ENCODE assay signal across 18 cellular contexts in the genomic region with DNA sequence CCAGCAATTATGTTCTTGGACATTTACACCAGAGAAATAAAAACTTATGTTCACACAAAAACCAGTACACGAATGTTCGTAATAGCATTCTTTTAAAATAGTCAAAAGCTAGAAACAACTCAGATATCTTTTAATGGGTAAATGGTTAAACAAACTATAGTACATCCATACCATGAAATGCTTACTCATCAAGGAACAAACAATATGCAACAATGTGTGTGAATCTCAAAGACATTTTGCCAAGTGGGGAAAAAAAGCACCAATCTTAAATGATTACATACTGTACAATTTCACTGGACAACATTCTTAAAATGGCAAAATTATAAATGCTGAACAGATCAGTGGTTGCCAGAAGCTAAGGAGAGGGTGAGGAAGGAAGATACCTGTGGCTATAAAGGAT. TPM values are rescaled to one million over a fixed set of nuclear protein-coding genes. Genes with fewer than 3 reads are reported as not detected.
DNase-seq lines count a peak whose midpoint lies in the region; ATAC-seq, FAIRE-seq and TF ChIP-seq lines count a peak whose summit lies in the region.
"Had no signal": no experiment of that assay in that cellular context is flagged by ENCODE, and none has a peak within 500 bp of the region (broad histone marks: within the 10 kb centered on the region; RNA-seq: fewer than 3 reads in every experiment).

No MANE protein-coding gene starts in this region.

- no peaks in the 10 kb centered on the region for H3K9me2 ChIP-seq in PC-3 (replicated peaks; ENCODE audit: low read length)

- peak overlapping the region; percentile 61 for H3K4me3 Mint-ChIP-seq in activated naive CD8-positive, alpha-beta T cell treated with anti-CD3 and anti-CD28 coated beads, Interleukin-2, amount 50 U/mL, for 24 hours
- peak overlapping the region; percentile 49 to 51 for H3K4me3 Mint-ChIP-seq in stimulated activated naive CD8-positive, alpha-beta T cell treated with anti-CD3 and anti-CD28 coated beads, Interleukin-15, amount 100 ng/mL, for 72 hours
- H3K4me3 Mint-ChIP-seq: CD8-positive, alpha-beta T cell; H9 had no signal

- H3K27me3 Mint-ChIP-seq in activated naive CD8-positive, alpha-beta T cell treated with anti-CD3 and anti-CD28 coated beads, Interleukin-2, amount 50 U/mL, for 24 hours: no peaks in the 10 kb centered on the region
- no peaks in the 10 kb centered on the region for H3K27me3 Mint-ChIP-seq in stimulated activated naive CD8-positive, alpha-beta T cell treated with anti-CD3 and anti-CD28 coated beads, Interleukin-15, amount 100 ng/mL, for 72 hours

- H3K4me3 ChIP-seq in HepG2 (replicated peaks in 1 of 3; ENCODE audit: insufficient read depth in 1 of 3, low read depth in 2 of 3, low read length in 3 of 3): no peak overlapping the region
- H3K4me3 ChIP-seq in right lobe of liver: no peak overlapping the region
- H3K4me3 ChIP-seq in PC-3 (ENCODE audit: low read length): no peak overlapping the region
- H3K4me3 ChIP-seq: Peyer's patch had no signal

- intact Hi-C loops in HepG2 (cut with micrococcal nuclease; ENCODE audit: unreplicated experiment) (no loop called here), right lobe of liver (cut with DNase I) (no loop called here), PC-3 (cut with micrococcal nuclease) (no loop called here)

- H3K9me3 ChIP-seq in HepG2 (ENCODE audit: low read length): no peaks in the 10 kb centered on the region
- H3K9me3 ChIP-seq in right lobe of liver: no peaks in the 10 kb centered on the region
- H3K9me3 ChIP-seq in PC-3 (ENCODE audit: low read length): no peaks in the 10 kb centered on the region
- H3K9me3 ChIP-seq: BE2C, Peyer's patch had no signal

- no peak for FAIRE-seq in HepG2 (lab: Jason Lieb, UNC)
- FAIRE-seq: D721Med had no signal

- H3K36me3 Mint-ChIP-seq in activated naive CD8-positive, alpha-beta T cell treated with anti-CD3 and anti-CD28 coated beads, Interleukin-2, amount 50 U/mL, for 24 hours (ENCODE audit: low read depth): peaks cover 77% of the 10 kb centered on the region

- in situ Hi-C loops in HepG2 (cut with HindIII; ENCODE audit: extremely low pct_ligation_motif_present, low pct_unique_long_range_greater_than_20kb): no loop called here

- ATAC-seq in HepG2 (no peak), right lobe of liver (no peak), PC-3 (peak; percentile 83), HG03460 (IDR thresholded peaks at IDR 0.05; ENCODE audit: unreplicated experiment) (no peak)
- no peak for ATAC-seq in activated naive CD8-positive, alpha-beta T cell treated with anti-CD3 and anti-CD28 coated beads, Interleukin-2, amount 50 U/mL, for 24 hours
- ATAC-seq in stimulated activated naive CD8-positive, alpha-beta T cell treated with anti-CD3 and anti-CD28 coated beads, Interleukin-15, amount 100 ng/mL, for 72 hours: no peak

- H3K27me3 ChIP-seq in HepG2 (ENCODE audit: control insufficient read depth in 1 of 2, insufficient read depth in 2 of 2, low read length in 2 of 2): no peaks in the 10 kb centered on the region
- no peaks in the 10 kb centered on the region for H3K27me3 ChIP-seq in right lobe of liver
- H3K27me3 ChIP-seq in PC-3 (ENCODE audit: low read length): no peaks in the 10 kb centered on the region
- H3K27me3 ChIP-seq: BE2C, Peyer's patch had no signal

- H3K79me2 ChIP-seq in HepG2 (ENCODE audit: insufficient read depth, low read length) (no peaks in the 10 kb centered on the region), PC-3 (ENCODE audit: low read length) (no peaks in the 10 kb centered on the region)

- H3K4me1 ChIP-seq in HepG2 (ENCODE audit: insufficient read depth, low read length): peaks cover 8% of the 10 kb centered on the region
- H3K4me1 ChIP-seq in right lobe of liver: no peaks in the 10 kb centered on the region
- H3K4me1 ChIP-seq in PC-3 (ENCODE audit: insufficient read depth, low read length): peaks cover 15% of the 10 kb centered on the region
- H3K4me1 ChIP-seq: BE2C, Peyer's patch had no signal

- H3K4me2 ChIP-seq in HepG2 (ENCODE audit: low read depth, low read length): no peak overlapping the region
- peak overlapping the region; percentile 49 for H3K4me2 ChIP-seq in PC-3 (ENCODE audit: low read length)

- TF ChIP-seq RAD21 in HepG2 (CRISPR knock-in tag; IDR thresholded peaks at IDR 0.05): no peak

- peaks cover 42% of the 10 kb centered on the region for H3K4me1 Mint-ChIP-seq in activated naive CD8-positive, alpha-beta T cell treated with anti-CD3 and anti-CD28 coated beads, Interleukin-2, amount 50 U/mL, for 24 hours
- peaks cover 42% of the 10 kb centered on the region for H3K4me1 Mint-ChIP-seq in stimulated activated naive CD8-positive, alpha-beta T cell treated with anti-CD3 and anti-CD28 coated beads, Interleukin-15, amount 100 ng/mL, for 72 hours

- H3F3A ChIP-seq in PC-3 (ENCODE audit: low read length, unreplicated experiment): no peaks in the 10 kb centered on the region

- H3K9ac ChIP-seq in HepG2 (ENCODE audit: insufficient read depth, low read depth, low read length) (no peak overlapping the region), PC-3 (ENCODE audit: low read length) (peak overlapping the region; percentile 36; the same call in 1 of the 2 replicates)

- BruUV-seq in HepG2 (replicated peaks; lab: Mats Ljungman, UMichigan) (no TSS peak), PC-3 (replicated peaks; lab: Mats Ljungman, UMichigan) (no TSS peak)

- POLR2A ChIA-PET in HepG2 (lab: Yijun Ruan, JAX): no interaction called here
- POLR2A ChIA-PET in PC-3 (lab: Charles Lee; ENCODE audit: unreplicated experiment): no interaction called here

- TF ChIP-seq EP300 in HepG2 (IDR thresholded peaks at IDR 0.05; ENCODE audit: low read depth in 2 of 2, low read length in 2 of 2) (no peak), HepG2 (CRISPR knock-in tag; IDR thresholded peaks at IDR 0.05; ENCODE audit: borderline replicate concordance) (no peak)

- TF ChIP-seq POLR2A in HepG2 (IDR thresholded peaks at IDR 0.05; ENCODE audit: insufficient read depth in 1 of 2, low read depth in 2 of 2, low read length in 2 of 2) (no peak), right lobe of liver (IDR thresholded peaks at IDR 0.05) (no peak)

- H3K36me3 ChIP-seq in HepG2 (replicated peaks in 1 of 2; ENCODE audit: control insufficient read depth in 1 of 2, insufficient read depth in 2 of 2, low read length in 2 of 2): peaks cover 2 to 22% of the 10 kb centered on the region in 2 experiments; a peak in 2 of 5 replicates
- peaks cover 0 to 7% (median 0%) of the 10 kb centered on the region in 4 donors for H3K36me3 ChIP-seq in right lobe of liver
- peaks cover 23% of the 10 kb centered on the region for H3K36me3 ChIP-seq in PC-3 (ENCODE audit: low read depth, low read length)

- no peak overlapping the region for H2AFZ ChIP-seq in HepG2 (ENCODE audit: low read length)
- no peak overlapping the region for H2AFZ ChIP-seq in PC-3 (ENCODE audit: low read length)

- H3K27ac ChIP-seq in HepG2 (ENCODE audit: extremely low read length, insufficient read depth, low read length): no peak overlapping the region
- H3K27ac ChIP-seq in right lobe of liver: no peak overlapping the region
- peak overlapping the region; percentile 87 for H3K27ac ChIP-seq in PC-3 (ENCODE audit: low read length)
- H3K27ac ChIP-seq: Peyer's patch had no signal

- CTCF ChIA-PET in HepG2 (lab: Yijun Ruan, JAX; ENCODE audit: low intra/inter-chr PET ratio, low total read pairs): no interaction called here
- CTCF ChIA-PET in PC-3 (lab: Charles Lee): no interaction called here

- no peak for DNase-seq in HepG2 (ENCODE audit: low spot score)
- DNase-seq in right lobe of liver: no peak
- DNase-seq in PC-3: peak; percentile 54
- no peak for DNase-seq in activated naive CD8-positive, alpha-beta T cell treated with anti-CD3 and anti-CD28 coated beads, Interleukin-2, amount 50 U/mL, for 24 hours
- no peak for DNase-seq in stimulated activated naive CD8-positive, alpha-beta T cell treated with anti-CD3 and anti-CD28 coated beads, Interleukin-15, amount 100 ng/mL, for 72 hours
- DNase-seq in cerebellar cortex (ENCODE audit: low spot score): no peak
- DNase-seq: BE2C; CD8-positive, alpha-beta T cell; GF-D8; H9; Kasumi-1; NCI-H187 treated with DMSO at 0.1 percent for 48 hours; NCI-H510A; NCI-H82; Peyer's patch; Right ventricle myocardium superior had no signal

- WGBS in HepG2 (ENCODE audit: low lambda C conversion rate): 96% methylated on average over 2 of the region's 2 CpGs
- 90% methylated on average over 2 of the region's 2 CpGs for WGBS in right lobe of liver (ENCODE audit: insufficient coverage, low coverage, low lambda C conversion rate, missing lambda C conversion rate)

- peaks cover 8% of the 10 kb centered on the region for H3K9me3 Mint-ChIP-seq in activated naive CD8-positive, alpha-beta T cell treated with anti-CD3 and anti-CD28 coated beads, Interleukin-2, amount 50 U/mL, for 24 hours
- H3K9me3 Mint-ChIP-seq in stimulated activated naive CD8-positive, alpha-beta T cell treated with anti-CD3 and anti-CD28 coated beads, Interleukin-15, amount 100 ng/mL, for 72 hours: peaks cover 0 to 3% of the 10 kb centered on the region in 2 donors
- H3K9me3 Mint-ChIP-seq: CD8-positive, alpha-beta T cell; H9 had no signal

- TF ChIP-seq CTCF in HepG2 (CRISPR knock-in tag; IDR thresholded peaks at IDR 0.05) (no peak), right lobe of liver (IDR thresholded peaks at IDR 0.05) (no peak), PC-3 (conservative IDR thresholded peaks at IDR 0.05; ENCODE audit: low read depth, low read length) (no peak)

- H4K20me1 ChIP-seq in HepG2 (ENCODE audit: insufficient read depth, low read length) (no peaks in the 10 kb centered on the region), PC-3 (ENCODE audit: low read length) (no peaks in the 10 kb centered on the region)

- peak overlapping the region; percentile 68 for H3K27ac Mint-ChIP-seq in activated naive CD8-positive, alpha-beta T cell treated with anti-CD3 and anti-CD28 coated beads, Interleukin-2, amount 50 U/mL, for 24 hours
- no peak overlapping the region for H3K27ac Mint-ChIP-seq in stimulated activated naive CD8-positive, alpha-beta T cell treated with anti-CD3 and anti-CD28 coated beads, Interleukin-15, amount 100 ng/mL, for 72 hours
- H3K27ac Mint-ChIP-seq: H9 had no signal

RNA-seq across cellular contexts. Expression of a gene that starts 36.6 kb away (rescaled TPM):
- total RNA-seq in HepG2 (2016; rRNA removed; fragmentation: Illumina TruSeq; extraction: Trizol): 35.3 and 62.5 TPM in 2 replicates
- 7.1 and 7.5 TPM in 2 replicates for total RNA-seq in HepG2 (2016; cell fraction: cytosol; rRNA removed; fragmentation: Illumina TruSeq; extraction: Trizol; ENCODE audit: low read depth)
- 37.1 and 59.7 TPM in 2 replicates for total RNA-seq in HepG2 (2016; cell fraction: insoluble cytoplasmic fraction; rRNA removed; fragmentation: Illumina TruSeq; extraction: Trizol)
- total RNA-seq in HepG2 (2016; cell fraction: membrane; rRNA removed; fragmentation: Illumina TruSeq; extraction: Trizol): 13.7 TPM in 2 replicates
- 62.5 and 65.0 TPM in 2 replicates for total RNA-seq in HepG2 (2016; cell fraction: nucleus; rRNA removed; fragmentation: Illumina TruSeq; extraction: Trizol)
- polyA plus RNA-seq in HepG2 (2011; rRNA removed): 14.4 and 16.3 TPM in 2 replicates
- polyA plus RNA-seq in HepG2 (2011; cell fraction: cytosol; rRNA removed): 11.8 and 16.0 TPM in 2 replicates
- 15.9 and 17.8 TPM in 2 replicates for polyA plus RNA-seq in HepG2 (2011; cell fraction: nucleus; rRNA removed)
- polyA plus RNA-seq in HepG2 (2012): 20.3 and 20.9 TPM in 2 replicates
- 1.5 and 1.7 TPM in 2 replicates for polyA plus RNA-seq in HepG2 (2016; cell fraction: cytosol; fragmentation: Illumina TruSeq; extraction: Trizol; ENCODE audit: low read depth)
- polyA plus RNA-seq in HepG2 (2016; cell fraction: insoluble cytoplasmic fraction; fragmentation: Illumina TruSeq; extraction: Trizol; ENCODE audit: low read depth): 37.4 and 41.6 TPM in 2 replicates
- 4.3 and 5.2 TPM in 2 replicates for polyA plus RNA-seq in HepG2 (2016; cell fraction: membrane; fragmentation: Illumina TruSeq; extraction: Trizol; ENCODE audit: low read depth)
- 37.1 and 37.5 TPM in 2 replicates for polyA plus RNA-seq in HepG2 (2016; cell fraction: nucleus; fragmentation: Illumina TruSeq; extraction: Trizol; ENCODE audit: insufficient read depth, low read depth)
- 21.8 and 47.6 TPM in 2 replicates for polyA minus RNA-seq in HepG2 (2011; rRNA and poly(A)+ RNA removed; ENCODE audit: low replicate concordance)
- polyA minus RNA-seq in HepG2 (2011; cell fraction: cytosol; rRNA and poly(A)+ RNA removed): 32.1 and 37.1 TPM in 2 replicates
- polyA minus RNA-seq in HepG2 (2011; cell fraction: nucleus; rRNA and poly(A)+ RNA removed): 99.5 and 105 TPM in 2 replicates
- total RNA-seq in right lobe of liver: 10 to 100 TPM; 27.8 to 50.1 (median 43.2) TPM
- total RNA-seq in PC-3 (2014; rRNA removed): 53.3 and 85.2 TPM in 2 replicates
